ENCODE assay signal across 8 cellular contexts in the genomic region with DNA sequence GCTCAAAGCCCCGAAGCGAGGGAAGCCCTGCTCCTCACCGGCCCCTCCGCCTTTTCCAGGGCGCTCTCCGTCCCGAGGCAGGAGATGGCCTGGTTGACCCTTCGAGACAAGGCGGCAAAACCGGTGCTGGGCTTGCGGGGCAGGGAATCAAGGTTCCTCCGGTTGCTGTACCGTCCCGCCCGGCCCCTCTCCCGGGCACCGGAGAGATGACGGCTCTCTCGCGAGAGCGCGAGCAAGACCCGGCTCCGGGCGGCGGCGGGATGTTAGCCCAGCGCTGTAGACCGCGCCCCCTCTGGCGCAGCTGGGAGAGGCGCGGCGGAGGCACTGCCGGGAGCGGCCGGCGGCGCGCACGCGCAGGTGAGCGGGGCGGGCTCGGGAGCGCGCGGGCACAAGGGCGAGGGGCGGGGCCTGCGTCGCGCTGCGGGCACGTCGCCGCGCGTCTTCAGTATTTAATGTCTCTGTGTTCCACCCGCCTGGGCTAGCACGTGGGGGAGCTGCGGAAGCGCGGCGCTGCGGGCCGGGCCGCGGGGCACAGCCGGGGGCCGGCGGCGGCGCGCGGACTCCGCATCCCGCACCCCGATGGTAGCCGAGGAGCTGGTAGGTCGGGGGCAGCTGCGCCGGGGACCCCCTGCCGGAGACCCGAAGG. TPM values are rescaled to one million over a fixed set of nuclear protein-coding genes. Genes with fewer than 3 reads are reported as not detected.
DNase-seq lines count a peak whose midpoint lies in the region; ATAC-seq and TF ChIP-seq lines count a peak whose summit lies in the region.

A gene with protein sequence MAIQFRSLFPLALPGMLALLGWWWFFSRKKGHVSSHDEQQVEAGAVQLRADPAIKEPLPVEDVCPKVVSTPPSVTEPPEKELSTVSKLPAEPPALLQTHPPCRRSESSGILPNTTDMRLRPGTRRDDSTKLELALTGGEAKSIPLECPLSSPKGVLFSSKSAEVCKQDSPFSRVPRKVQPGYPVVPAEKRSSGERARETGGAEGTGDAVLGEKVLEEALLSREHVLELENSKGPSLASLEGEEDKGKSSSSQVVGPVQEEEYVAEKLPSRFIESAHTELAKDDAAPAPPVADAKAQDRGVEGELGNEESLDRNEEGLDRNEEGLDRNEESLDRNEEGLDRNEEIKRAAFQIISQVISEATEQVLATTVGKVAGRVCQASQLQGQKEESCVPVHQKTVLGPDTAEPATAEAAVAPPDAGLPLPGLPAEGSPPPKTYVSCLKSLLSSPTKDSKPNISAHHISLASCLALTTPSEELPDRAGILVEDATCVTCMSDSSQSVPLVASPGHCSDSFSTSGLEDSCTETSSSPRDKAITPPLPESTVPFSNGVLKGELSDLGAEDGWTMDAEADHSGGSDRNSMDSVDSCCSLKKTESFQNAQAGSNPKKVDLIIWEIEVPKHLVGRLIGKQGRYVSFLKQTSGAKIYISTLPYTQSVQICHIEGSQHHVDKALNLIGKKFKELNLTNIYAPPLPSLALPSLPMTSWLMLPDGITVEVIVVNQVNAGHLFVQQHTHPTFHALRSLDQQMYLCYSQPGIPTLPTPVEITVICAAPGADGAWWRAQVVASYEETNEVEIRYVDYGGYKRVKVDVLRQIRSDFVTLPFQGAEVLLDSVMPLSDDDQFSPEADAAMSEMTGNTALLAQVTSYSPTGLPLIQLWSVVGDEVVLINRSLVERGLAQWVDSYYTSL (plus strand): TSS at position 445 of the 646 bp plus-strand sequence. CDS start 20,219 bp downstream, outside the sequence.

- H3K27me3 Mint-ChIP-seq in CD4-positive, alpha-beta memory T cell: no peaks in the 10 kb centered on the region

- H3K4me1 Mint-ChIP-seq in CD4-positive, alpha-beta memory T cell: peaks cover 22 to 35% (median 27%) of the 10 kb centered on the region in 4 donors

- peak; percentile 88 for ATAC-seq in GM19452 (IDR thresholded peaks at IDR 0.05; ENCODE audit: unreplicated experiment)
- peak; percentile 59 for ATAC-seq in HG03575 (IDR thresholded peaks at IDR 0.05; ENCODE audit: extremely low read depth, insufficient number of reproducible peaks, low FRiP score, unreplicated experiment)
- ATAC-seq in right lobe of liver: peak; percentile 88 to 94 (median 90)

- WGBS in right lobe of liver (ENCODE audit: insufficient coverage, low coverage, low lambda C conversion rate, missing lambda C conversion rate): 0% methylated on average over 19 of the region's 85 CpGs

- H3K4me3 Mint-ChIP-seq in CD4-positive, alpha-beta memory T cell: peak within 1 kb of the TSS; percentile 91 to 95 (median 92)

- peak within 1 kb of the TSS; percentile 72 to 99 for H3K4me3 ChIP-seq in CD4-positive, alpha-beta memory T cell (ENCODE audit: low read length in 2 of 2)
- peak within 1 kb of the TSS; percentile 78 to 93 (median 78) for H3K4me3 ChIP-seq in right lobe of liver

- peak within 1 kb of the TSS; percentile 93 to 98 (median 95) for H3K27ac Mint-ChIP-seq in CD4-positive, alpha-beta memory T cell

- peak; percentile 93 to 98 (median 98) for DNase-seq in CD4-positive, alpha-beta memory T cell
- DNase-seq in NCI-H82 (lab: John Stamatoyannopoulos, UW) (peak; percentile 98), dermis microvascular lymphatic vessel endothelial cell (ENCODE audit: low read depth in 2 of 2) (peak; percentile 83 to 95), right lobe of liver (peak; percentile 96 to 97 (median 97))
- peak; percentile 91 to 92 for DNase-seq in activated CD4-positive, alpha-beta T cell treated with anti-CD3 and anti-CD28 coated beads, Interleukin-2, amount 50 U/mL, for 48 hours
- DNase-seq in stimulated activated CD4-positive, alpha-beta T cell treated with anti-CD3 and anti-CD28 coated beads, Interleukin-4, amount 100 ng/mL, for 4 hours: peak; percentile 93 to 95

- H3K36me3 ChIP-seq in CD4-positive, alpha-beta memory T cell (ENCODE audit: insufficient read depth, low read length): no peaks in the 10 kb centered on the region
- no peaks in the 10 kb centered on the region for H3K36me3 ChIP-seq in right lobe of liver

- POLR2A ChIA-PET in CD4-positive, alpha-beta memory T cell (lab: Charles Lee; ENCODE audit: partially characterized antibody): interaction anchor here (0.7 to 2.9 kb wide), 14 partner anchors 9 to 1547 kb away, joined by 3 to 31 read pairs (median 5); a partner anchor contains a TSS

- H3K36me3 Mint-ChIP-seq in CD4-positive, alpha-beta memory T cell: peaks cover 0 to 4% of the 10 kb centered on the region in 2 donors

- peak within 1 kb of the TSS; percentile 83 for H3K27ac ChIP-seq in CD4-positive, alpha-beta memory T cell (ENCODE audit: low read depth, low read length)
- H3K27ac ChIP-seq in right lobe of liver: peak within 1 kb of the TSS; percentile 78 to 88 (median 83)

- CTCF ChIA-PET in CD4-positive, alpha-beta memory T cell (lab: Charles Lee; ENCODE audit: partially characterized antibody): interaction anchor here (0.8 to 1.2 kb wide), 2 partner anchors 28 to 75 kb away, joined by 3 read pairs; no protein-coding TSS in a partner anchor

- H3K9me3 ChIP-seq in CD4-positive, alpha-beta memory T cell (ENCODE audit: control insufficient read depth in 1 of 2, low read length in 2 of 2): no peaks in the 10 kb centered on the region
- no peaks in the 10 kb centered on the region for H3K9me3 ChIP-seq in right lobe of liver

- H3K9me3 Mint-ChIP-seq in CD4-positive, alpha-beta memory T cell: no peaks in the 10 kb centered on the region

- no peaks in the 10 kb centered on the region for H3K27me3 ChIP-seq in CD4-positive, alpha-beta memory T cell (ENCODE audit: insufficient read depth, low read length)
- no peaks in the 10 kb centered on the region for H3K27me3 ChIP-seq in right lobe of liver

- TF ChIP-seq CTCF in right lobe of liver (IDR thresholded peaks at IDR 0.05): peak; percentile 26 to 55 (median 34)

- peak; percentile 91 for TF ChIP-seq POLR2A in right lobe of liver (IDR thresholded peaks at IDR 0.05)

- H3K4me1 ChIP-seq in CD4-positive, alpha-beta memory T cell (ENCODE audit: insufficient read depth, low read length): peaks cover 18% of the 10 kb centered on the region
- peaks cover 0 to 35% (median 12%) of the 10 kb centered on the region in 4 donors for H3K4me1 ChIP-seq in right lobe of liver

- intact Hi-C loops in CD4-positive, alpha-beta memory T cell (cut with micrococcal nuclease): loop anchor here (1.0 to 10.0 kb wide), 10 partner anchors 30 to 1430 kb away; a partner anchor contains a TSS
- intact Hi-C loops in right lobe of liver (cut with DNase I): no loop called here

RNA-seq across cellular contexts. Expression of the gene that starts here (rescaled TPM):
- 10 to 100 TPM; 33.0 to 35.7 TPM for total RNA-seq in CD4-positive, alpha-beta memory T cell
- polyA plus RNA-seq in CD4-positive, alpha-beta memory T cell: 10 to 100 TPM in 1 of 2 donors, 1 to 10 TPM in 1; 9.8 to 25.2 TPM
- total RNA-seq in dermis microvascular lymphatic vessel endothelial cell: 22.1 and 23.3 TPM in 2 replicates
- 10 to 100 TPM; 31.2 to 58.5 (median 43.1) TPM for total RNA-seq in right lobe of liver

Comparison
In these comparisons a context has a peak if more than half of its experiments do, and no peak if none do; other contexts are left out.
1. Peak in every context shown above with its lines: DNase-seq, ATAC-seq, H3K4me3 ChIP-seq and H3K27ac ChIP-seq.